8 cellular contexts compared by ENCODE assay signal in the genomic region with DNA sequence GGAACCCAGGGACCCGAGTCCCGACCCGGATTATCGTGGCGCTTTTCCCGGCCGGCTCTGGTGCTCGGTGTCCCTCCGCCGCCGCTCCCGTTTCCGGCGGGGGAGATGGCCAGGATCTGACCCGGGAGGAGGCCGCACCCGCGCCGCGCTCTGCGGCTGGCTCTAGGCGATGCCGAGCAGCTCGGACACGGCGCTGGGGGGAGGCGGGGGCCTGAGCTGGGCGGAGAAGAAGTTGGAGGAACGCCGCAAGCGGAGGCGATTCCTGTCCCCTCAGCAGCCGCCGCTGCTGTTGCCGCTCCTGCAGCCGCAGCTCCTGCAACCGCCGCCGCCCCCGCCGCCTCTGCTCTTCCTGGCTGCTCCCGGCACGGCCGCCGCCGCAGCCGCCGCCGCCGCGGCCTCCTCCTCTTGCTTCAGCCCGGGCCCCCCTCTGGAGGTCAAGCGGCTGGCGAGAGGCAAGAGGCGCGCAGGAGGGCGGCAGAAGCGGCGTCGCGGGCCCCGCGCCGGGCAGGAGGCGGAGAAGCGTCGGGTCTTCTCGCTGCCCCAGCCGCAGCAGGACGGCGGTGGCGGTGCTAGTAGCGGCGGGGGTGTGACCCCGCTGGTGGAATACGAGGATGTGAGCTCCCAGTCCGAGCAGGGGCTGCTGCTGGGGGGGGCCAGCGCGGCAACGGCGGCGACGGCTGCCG. TPM values are rescaled to one million over a fixed set of nuclear protein-coding genes. Genes with fewer than 3 reads are reported as not detected.
A peak's percentile ranks its signal among the peaks of the same experiment; 100 is the strongest.
DNase-seq lines count a peak whose midpoint lies in the region; ATAC-seq and TF ChIP-seq lines count a peak whose summit lies in the region.

No MANE protein-coding gene starts in this region.

- H3K4me1 ChIP-seq in MM.1S (ENCODE audit: low read length) (peaks cover 23% of the 10 kb centered on the region), mesendoderm (ENCODE audit: control insufficient read depth, low read depth, low read length) (peaks cover 2% of the 10 kb centered on the region)

- peak overlapping the region; percentile 89 to 90 for H3K4me3 Mint-ChIP-seq in effector memory CD8-positive, alpha-beta T cell

- peak overlapping the region; percentile 48 for H3K23ac ChIP-seq in mesendoderm (ENCODE audit: low read length)

- no peaks in the 10 kb centered on the region for H3K9me3 ChIP-seq in MM.1S (replicated peaks; ENCODE audit: insufficient read depth, low read length)

- peaks cover 26% of the 10 kb centered on the region; the same call in 1 of the 2 replicates for H4K20me1 ChIP-seq in MM.1S (ENCODE audit: insufficient read depth, low read length)

- peak overlapping the region; percentile 75 for H2AFZ ChIP-seq in MM.1S (ENCODE audit: low read length)

- H3K9ac ChIP-seq in MM.1S (ENCODE audit: low read length), result peak overlapping the region; percentile 98
- peak overlapping the region; percentile 97 for H3K9ac ChIP-seq in mesendoderm (ENCODE audit: low read length)

- peak overlapping the region; percentile 78 for H2BK5ac ChIP-seq in mesendoderm (ENCODE audit: low read length)

- H4K8ac ChIP-seq in mesendoderm (ENCODE audit: low read depth, low read length), result no peak overlapping the region

- H3F3A ChIP-seq in MM.1S (ENCODE audit: insufficient read depth, low read length), result peaks cover 33% of the 10 kb centered on the region

- H3K4me3 ChIP-seq in MM.1S (ENCODE audit: low read length), result peak overlapping the region; percentile 89
- peak overlapping the region; percentile 87 for H3K4me3 ChIP-seq in mesendoderm (ENCODE audit: low read length)

- no peaks in the 10 kb centered on the region for H3K27me3 Mint-ChIP-seq in effector memory CD8-positive, alpha-beta T cell

- H3K9me3 Mint-ChIP-seq in effector memory CD8-positive, alpha-beta T cell, result no peaks in the 10 kb centered on the region

- DNase-seq in DMS 273 (lab: John Stamatoyannopoulos, UW; ENCODE audit: unreplicated experiment) (peak; percentile 88), DMS 273 treated with DMSO at 0.1 percent for 48 hours (lab: John Stamatoyannopoulos, UW) (no peak), MM.1S (peak; percentile 45), mesendoderm (peak; percentile 53)
- peak; percentile 11 for DNase-seq in activated CD8-positive, alpha-beta memory T cell treated with anti-CD3 and anti-CD28 coated beads for 4 hours (ENCODE audit: low read depth in 2 of 2)
- peak; percentile 27 to 41 (median 29) for DNase-seq in effector memory CD8-positive, alpha-beta T cell
- DNase-seq in stimulated activated CD8-positive, alpha-beta memory T cell treated with anti-CD3 and anti-CD28 coated beads, Interleukin-15, amount 100 ng/mL, for 24 hours (ENCODE audit: low read depth), result peak; percentile 18

- peak overlapping the region; percentile 99 for H3K27ac ChIP-seq in MM.1S (ENCODE audit: low read length)
- peak overlapping the region; percentile 97 for H3K27ac ChIP-seq in mesendoderm (ENCODE audit: low read depth, low read length)

- H3K27me3 ChIP-seq in MM.1S (replicated peaks; ENCODE audit: insufficient read depth, low read length) (no peaks in the 10 kb centered on the region), mesendoderm (ENCODE audit: insufficient read depth, low read length, poor library complexity) (no peaks in the 10 kb centered on the region)

- H3K36me3 Mint-ChIP-seq in effector memory CD8-positive, alpha-beta T cell (ENCODE audit: insufficient read depth), result peaks cover 34% of the 10 kb centered on the region

- TF ChIP-seq CTCF in MM.1S (IDR thresholded peaks at IDR 0.05; ENCODE audit: low read length), result no peak

- peaks cover 52% of the 10 kb centered on the region for H3K79me2 ChIP-seq in MM.1S (ENCODE audit: low read length)
- peaks cover 41% of the 10 kb centered on the region for H3K79me2 ChIP-seq in mesendoderm (ENCODE audit: control insufficient read depth, insufficient read depth, low read length)

- H3K4me1 Mint-ChIP-seq in effector memory CD8-positive, alpha-beta T cell (ENCODE audit: low read depth in 2 of 2), result peaks cover 29 to 36% of the 10 kb centered on the region in 2 donors

- no peaks in the 10 kb centered on the region for H3K79me1 ChIP-seq in mesendoderm (ENCODE audit: low read length)

- peak overlapping the region; percentile 97 for H3K27ac Mint-ChIP-seq in effector memory CD8-positive, alpha-beta T cell

- H3K4me2 ChIP-seq in MM.1S (ENCODE audit: low read depth, low read length) (peak overlapping the region; percentile 93), mesendoderm (ENCODE audit: low read length) (peak overlapping the region; percentile 57)

- H4K5ac ChIP-seq in mesendoderm (ENCODE audit: low read length), result no peak overlapping the region

- H3K36me3 ChIP-seq in MM.1S (replicated peaks; ENCODE audit: insufficient read depth, low read length), result peaks cover 9% of the 10 kb centered on the region; the same call in 1 of the 2 replicates
- H3K36me3 ChIP-seq in mesendoderm (ENCODE audit: control insufficient read depth, insufficient read depth, low read length), result no peaks in the 10 kb centered on the region

- H3K18ac ChIP-seq in mesendoderm (ENCODE audit: low read length), result peak overlapping the region; percentile 69

- no CpG with 5 or more reads among the region's 84 CpGs for WGBS in mesendoderm (ENCODE audit: extremely low coverage, insufficient coverage, low lambda C conversion rate)

- peak overlapping the region; percentile 95 for H3K56ac ChIP-seq in mesendoderm (ENCODE audit: low read length)

- H2BK15ac ChIP-seq in mesendoderm (replicated peaks; ENCODE audit: low read depth), result no peak overlapping the region

- H2BK120ac ChIP-seq in mesendoderm (ENCODE audit: low read depth, low read length), result no peak overlapping the region

- H2AK5ac ChIP-seq in mesendoderm (ENCODE audit: low read length), result no peak overlapping the region

- H3K9me2 ChIP-seq in MM.1S (replicated peaks; ENCODE audit: insufficient read depth, low read length), result no peaks in the 10 kb centered on the region

- no peak for ATAC-seq in effector memory CD8-positive, alpha-beta T cell (replicated peaks)
- no peak for ATAC-seq in GM19023 (IDR thresholded peaks at IDR 0.05; ENCODE audit: unreplicated experiment)

- H3K4ac ChIP-seq in mesendoderm (ENCODE audit: low read depth, low read length), result peak overlapping the region; percentile 25

RNA-seq across cellular contexts. Expression of a gene that starts 0.6 kb away (rescaled TPM):
- polyA plus RNA-seq in mesendoderm (2013, experiment 1 of 2), result 24.9 TPM
- 24.3 TPM for polyA plus RNA-seq in mesendoderm (2013, experiment 2 of 2)
